11 cellular contexts compared by ENCODE assay signal in the genomic region with DNA sequence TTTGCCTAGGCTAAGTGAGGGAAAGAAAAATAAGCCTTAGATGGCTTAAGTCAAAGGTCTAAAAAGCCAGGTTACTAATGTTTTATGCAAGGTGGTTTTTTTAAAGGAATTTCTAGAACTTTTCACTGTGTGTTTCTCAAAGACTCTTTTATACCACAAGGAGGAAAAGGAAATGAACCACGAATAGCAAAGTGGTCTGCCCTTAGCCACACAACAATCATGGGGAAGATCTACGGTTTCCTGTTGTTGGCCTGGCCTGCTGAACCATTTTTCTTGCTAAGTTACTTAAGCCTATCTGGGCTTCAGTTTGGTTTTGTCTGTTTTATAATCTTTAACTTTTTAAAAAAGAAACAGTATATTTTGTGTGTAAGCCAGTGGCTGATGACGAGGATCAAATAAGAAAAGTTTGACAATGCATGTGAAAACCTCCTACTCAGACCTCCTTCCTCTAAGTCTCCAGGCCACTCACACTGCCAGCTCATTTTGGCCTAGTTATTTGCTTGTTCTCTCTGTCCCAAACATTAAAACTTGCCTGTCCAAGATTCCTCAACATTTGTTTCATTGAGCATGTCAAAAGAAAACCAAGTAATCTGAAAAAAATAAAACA. TPM values are rescaled to one million over a fixed set of nuclear protein-coding genes. Genes with fewer than 3 reads are reported as not detected.
A peak's percentile ranks its signal among the peaks of the same experiment; 100 is the strongest.
DNase-seq lines count a peak whose midpoint lies in the region; ATAC-seq, FAIRE-seq and TF ChIP-seq lines count a peak whose summit lies in the region.
"Had no signal": no experiment of that assay in that cellular context is flagged by ENCODE, and none has a peak within 500 bp of the region (broad histone marks: within the 10 kb centered on the region; RNA-seq: fewer than 3 reads in every experiment).

No MANE protein-coding gene starts in this region.

- peak overlapping the region in 6 of 7 donors; percentile 39 to 72 (median 57) for H3K4me3 Mint-ChIP-seq in CD8-positive, alpha-beta memory T cell
- no peak overlapping the region for H3K4me3 Mint-ChIP-seq in astrocyte (ENCODE audit: unreplicated experiment)
- H3K4me3 Mint-ChIP-seq in Caco-2 (ENCODE audit: unreplicated experiment), result no peak overlapping the region

- H3K79me2 ChIP-seq in astrocyte (ENCODE audit: insufficient read depth, low read length), result no peaks in the 10 kb centered on the region

- H3K4me1 Mint-ChIP-seq in CD8-positive, alpha-beta memory T cell, result peaks cover 33 to 42% (median 38%) of the 10 kb centered on the region in 3 donors
- H3K4me1 Mint-ChIP-seq in astrocyte (ENCODE audit: low read depth, unreplicated experiment) (peaks cover 2% of the 10 kb centered on the region), Caco-2 (ENCODE audit: low read depth, unreplicated experiment) (no peaks in the 10 kb centered on the region)

- peak in 2 of 5 donors; percentile 42 to 43 for DNase-seq in CD8-positive, alpha-beta memory T cell
- DNase-seq in astrocyte (ENCODE audit: low read depth), result peak; percentile 16
- no peak for DNase-seq in left lung
- no peak for DNase-seq in GM10248 (ENCODE audit: extremely low spot score)
- no peak for DNase-seq in Caco-2
- DNase-seq: SHP77 treated with DMSO at 0.1 percent for 48 hours, upper lobe of left lung had no signal

- no peak overlapping the region for H3K27ac ChIP-seq in CD8-positive, alpha-beta memory T cell (ENCODE audit: low read depth, low read length)
- H3K27ac ChIP-seq in astrocyte (ENCODE audit: low read depth, low read length), result no peak overlapping the region
- H3K27ac ChIP-seq in left lung, result no peak overlapping the region
- H3K27ac ChIP-seq: C4-2B, upper lobe of left lung had no signal

- H3K9me3 ChIP-seq in CD8-positive, alpha-beta memory T cell (ENCODE audit: low read length), result no peaks in the 10 kb centered on the region
- no peaks in the 10 kb centered on the region for H3K9me3 ChIP-seq in astrocyte (ENCODE audit: insufficient read depth, low read depth, low read length)
- H3K9me3 ChIP-seq in left lung, result no peaks in the 10 kb centered on the region
- no peaks in the 10 kb centered on the region for H3K9me3 ChIP-seq in Caco-2
- H3K9me3 ChIP-seq: upper lobe of left lung had no signal

- no peaks in the 10 kb centered on the region for H3K36me3 Mint-ChIP-seq in CD8-positive, alpha-beta memory T cell
- H3K36me3 Mint-ChIP-seq in astrocyte (ENCODE audit: low read depth, unreplicated experiment) (no peaks in the 10 kb centered on the region), Caco-2 (ENCODE audit: insufficient read depth, unreplicated experiment) (no peaks in the 10 kb centered on the region)

- peaks cover 33 to 69% of the 10 kb centered on the region in 2 donors for H3K27me3 Mint-ChIP-seq in CD8-positive, alpha-beta memory T cell
- H3K27me3 Mint-ChIP-seq in astrocyte (ENCODE audit: low read depth, unreplicated experiment) (peaks cover 7% of the 10 kb centered on the region), Caco-2 (ENCODE audit: insufficient read depth, unreplicated experiment) (peaks cover 9% of the 10 kb centered on the region)

- no peaks in the 10 kb centered on the region for H3K36me3 ChIP-seq in CD8-positive, alpha-beta memory T cell (ENCODE audit: insufficient read depth, low read length)
- H3K36me3 ChIP-seq in astrocyte (ENCODE audit: insufficient read depth, low read length), result no peaks in the 10 kb centered on the region
- no peaks in the 10 kb centered on the region for H3K36me3 ChIP-seq in left lung
- no peaks in the 10 kb centered on the region for H3K36me3 ChIP-seq in Caco-2 (ENCODE audit: control insufficient read depth, insufficient read depth, low read length)
- H3K36me3 ChIP-seq: upper lobe of left lung had no signal

- H3K4me3 ChIP-seq in CD8-positive, alpha-beta memory T cell (ENCODE audit: low read length), result no peak overlapping the region
- H3K4me3 ChIP-seq in astrocyte (ENCODE audit: insufficient read depth, low read depth, low read length) (no peak overlapping the region), left lung (no peak overlapping the region), Caco-2 (ENCODE audit: low read depth, low read length) (no peak overlapping the region)
- H3K4me3 ChIP-seq: upper lobe of left lung had no signal

- ATAC-seq in GM19452 (IDR thresholded peaks at IDR 0.05; ENCODE audit: unreplicated experiment) (peak; percentile 85), HG03457 (IDR thresholded peaks at IDR 0.05; ENCODE audit: unreplicated experiment) (peak; percentile 81), HG03521 (IDR thresholded peaks at IDR 0.05; ENCODE audit: unreplicated experiment) (no peak), left lung (no peak)

- BruUV-seq in Caco-2 (replicated peaks; lab: Mats Ljungman, UMichigan), result no TSS peak

- peak overlapping the region in 7 of 8 donors; percentile 7 to 81 (median 17) for H3K27ac Mint-ChIP-seq in CD8-positive, alpha-beta memory T cell
- H3K27ac Mint-ChIP-seq in astrocyte (ENCODE audit: unreplicated experiment) (no peak overlapping the region), Caco-2 (ENCODE audit: unreplicated experiment) (no peak overlapping the region)

- CTCF ChIA-PET in CD8-positive, alpha-beta memory T cell (lab: Charles Lee), result no interaction called here
- CTCF ChIA-PET in GM10248 (lab: Yijun Ruan, JAX) (no interaction called here), Caco-2 (lab: Charles Lee) (no interaction called here)

- no peak overlapping the region for H3K9ac ChIP-seq in astrocyte (ENCODE audit: low read length)

- H2AFZ ChIP-seq in astrocyte (ENCODE audit: low read depth, low read length), result no peak overlapping the region

- no peak for TF ChIP-seq CTCF in astrocyte (IDR thresholded peaks at IDR 0.05; ENCODE audit: insufficient read depth, low read depth, low read length)
- no peak for TF ChIP-seq CTCF in left lung (IDR thresholded peaks at IDR 0.05)
- no peak for TF ChIP-seq CTCF in GM10248 (IDR thresholded peaks at IDR 0.05; ENCODE audit: control extremely low read depth, extremely low read depth, low read depth, missing control alignments)
- TF ChIP-seq CTCF in Caco-2 (IDR thresholded peaks at IDR 0.05; ENCODE audit: insufficient read depth in 1 of 2, low read depth in 1 of 2, low read length in 1 of 2, severe bottlenecking in 1 of 2, unreplicated experiment in 1 of 2), result no peak

- no peaks in the 10 kb centered on the region for H3K9me3 Mint-ChIP-seq in CD8-positive, alpha-beta memory T cell
- H3K9me3 Mint-ChIP-seq in astrocyte (ENCODE audit: unreplicated experiment), result no peaks in the 10 kb centered on the region
- H3K9me3 Mint-ChIP-seq in Caco-2 (ENCODE audit: unreplicated experiment), result no peaks in the 10 kb centered on the region

- intact Hi-C loops in left lung (cut with DNase I), result no loop called here
- intact Hi-C loops in Caco-2 (cut with micrococcal nuclease; ENCODE audit: unreplicated experiment), result no loop called here

- peaks cover 4% of the 10 kb centered on the region for H3K27me3 ChIP-seq in CD8-positive, alpha-beta memory T cell (ENCODE audit: insufficient read depth, low read length, poor library complexity, severe bottlenecking)
- no peaks in the 10 kb centered on the region for H3K27me3 ChIP-seq in astrocyte (ENCODE audit: insufficient read depth, low read length)
- H3K27me3 ChIP-seq in left lung, result no peaks in the 10 kb centered on the region
- H3K27me3 ChIP-seq in Caco-2 (replicated peaks; ENCODE audit: control insufficient read depth, insufficient read depth, low read length), result no peaks in the 10 kb centered on the region
- H3K27me3 ChIP-seq: upper lobe of left lung had no signal

- POLR2A ChIA-PET in CD8-positive, alpha-beta memory T cell (lab: Charles Lee), result no interaction called here
- POLR2A ChIA-PET in GM10248 (lab: Yijun Ruan, JAX), result interaction anchor here (0.7 kb wide), 1 partner anchor 1284 kb away, joined by 3 read pairs; no protein-coding TSS in a partner anchor
- POLR2A ChIA-PET in Caco-2 (lab: Charles Lee), result no interaction called here

- H3K4me1 ChIP-seq in CD8-positive, alpha-beta memory T cell (ENCODE audit: insufficient read depth, low read length), result peaks cover 23% of the 10 kb centered on the region
- H3K4me1 ChIP-seq in astrocyte (ENCODE audit: insufficient read depth, low read length) (no peaks in the 10 kb centered on the region), left lung (no peaks in the 10 kb centered on the region), Caco-2 (no peaks in the 10 kb centered on the region)
- H3K4me1 ChIP-seq: upper lobe of left lung had no signal

- no peak for FAIRE-seq in astrocyte (lab: Jason Lieb, UNC)

- no peaks in the 10 kb centered on the region for H4K20me1 ChIP-seq in astrocyte (ENCODE audit: insufficient read depth, low read length)

- no peak overlapping the region for H3K4me2 ChIP-seq in astrocyte (ENCODE audit: low read length)

RNA-seq across cellular contexts. Expression of a gene that starts 56.7 kb away (rescaled TPM):
- total RNA-seq in CD8-positive, alpha-beta memory T cell, result not detected
- polyA plus RNA-seq in CD8-positive, alpha-beta memory T cell, result not detected
- total RNA-seq in astrocyte (10.4 and 10.5 TPM in 2 replicates), left lung (under 1 TPM; 0.13 to 0.82 TPM), Caco-2 (2022) (not detected in 2 replicates)

Comparison
In these comparisons a context has a peak if more than half of its experiments do, and no peak if none do; other contexts are left out.
1. H3K27ac Mint-ChIP-seq: peak in CD8-positive, alpha-beta memory T cell (7 of 8); none in astrocyte (single experiment) and Caco-2 (single experiment).
2. H3K4me3 Mint-ChIP-seq: peak in CD8-positive, alpha-beta memory T cell (6 of 7); none in astrocyte (single experiment) and Caco-2 (single experiment).
3. ATAC-seq: peak in GM19452 (single experiment) and HG03457 (single experiment); none in HG03521 (single experiment) and left lung (single experiment).